13 cellular contexts compared by ENCODE assay signal in genomic region chr3:156311431-156311830, GRCh38.
DNase-seq lines count a peak whose midpoint lies in the region; ATAC-seq and TF ChIP-seq lines count a peak whose summit lies in the region.
"Had no signal": no experiment of that assay in that cellular context is flagged by ENCODE, and none has a peak within 500 bp of the region (broad histone marks: within the 10 kb centered on the region; RNA-seq: fewer than 3 reads in every experiment).

No MANE protein-coding gene starts in this region.

- H3K9ac ChIP-seq in H9 (ENCODE audit: extremely low read depth, insufficient read length, low read length) (no peak overlapping the region), neural cell (ENCODE audit: low read length) (no peak overlapping the region)

- no peaks in the 10 kb centered on the region for H3K27me3 Mint-ChIP-seq in H9 (ENCODE audit: low read depth)

- H3K9me2 ChIP-seq in neural cell (ENCODE audit: insufficient read depth, low read length) = no peaks in the 10 kb centered on the region

- H2BK20ac ChIP-seq in H9 (ENCODE audit: low read depth, low read length, poor library complexity, severe bottlenecking) = no peak overlapping the region

- intact Hi-C loops in cardiac septum (cut with DNase I) = no loop called here
- intact Hi-C loops in left lung (cut with DNase I) = no loop called here

- no peak for TF ChIP-seq EP300 in neural cell (conservative IDR thresholded peaks at IDR 0.05; ENCODE audit: poor library complexity, severe bottlenecking)

- H3K4ac ChIP-seq in H9 (ENCODE audit: low read depth, low read length) = no peak overlapping the region

- H3K27ac Mint-ChIP-seq in H9 = no peak overlapping the region
- H3K27ac Mint-ChIP-seq: CD4-positive, alpha-beta memory T cell had no signal

- no peak overlapping the region for H2BK5ac ChIP-seq in H9 (ENCODE audit: insufficient read length, low read length)

- no peaks in the 10 kb centered on the region for H3K23me2 ChIP-seq in H9 (ENCODE audit: insufficient read length, low read depth, low read length, poor library complexity, severe bottlenecking)

- peak; percentile 38 for DNase-seq in H9
- DNase-seq in caudate nucleus (lab: John Stamatoyannopoulos, UW) = no peak
- DNase-seq in cardiac septum (ENCODE audit: low spot score) = no peak
- DNase-seq in left lung = no peak
- DNase-seq: C1 segment of cervical spinal cord; Calu3; CD4-positive, alpha-beta memory T cell; COR-L47; DMS53; H7 had no signal

- H2BK120ac ChIP-seq in H9 (ENCODE audit: low read depth, low read length, poor library complexity, severe bottlenecking) = no peak overlapping the region

- H3K18ac ChIP-seq in H9 (ENCODE audit: insufficient read length, low read depth, low read length) = no peak overlapping the region

- no peak for TF ChIP-seq RAD21 in neural cell (conservative IDR thresholded peaks at IDR 0.05)

- H3F3A ChIP-seq in neural cell (ENCODE audit: insufficient read depth, low read length, poor library complexity, severe bottlenecking) = peaks cover 6% of the 10 kb centered on the region

- H3K4me3 ChIP-seq in neural cell (ENCODE audit: low read length) (peak overlapping the region; percentile 52), left lung (no peak overlapping the region)

- no peak overlapping the region for H2AK5ac ChIP-seq in H9 (ENCODE audit: insufficient read length, low read length)

- H3K4me1 ChIP-seq in H9 (ENCODE audit: insufficient read depth, low read length) = peaks cover 6% of the 10 kb centered on the region; the same call in 1 of the 2 replicates
- H3K4me1 ChIP-seq in left lung = no peaks in the 10 kb centered on the region

- H3K4me2 ChIP-seq in H9 (ENCODE audit: insufficient read depth, insufficient read length, low read length) (no peak overlapping the region), neural cell (ENCODE audit: low read length) (peak overlapping the region; percentile 75)

- H3K79me1 ChIP-seq in H9 (ENCODE audit: insufficient read depth, low read depth, low read length, poor library complexity, severe bottlenecking) = no peaks in the 10 kb centered on the region

- H3K4me3 Mint-ChIP-seq in H9 = no peak overlapping the region
- H3K4me3 Mint-ChIP-seq: CD4-positive, alpha-beta memory T cell had no signal

- H2AFZ ChIP-seq in H9 (ENCODE audit: low read length) = no peak overlapping the region
- H2AFZ ChIP-seq in neural cell (ENCODE audit: low read depth, low read length) = no peak overlapping the region

- H3K36me3 ChIP-seq in neural cell (ENCODE audit: insufficient read depth, low read length) (no peaks in the 10 kb centered on the region), left lung (no peaks in the 10 kb centered on the region)

- no peak for TF ChIP-seq CTCF in H9 (conservative IDR thresholded peaks at IDR 0.05)
- TF ChIP-seq CTCF in neural cell (IDR thresholded peaks at IDR 0.05; ENCODE audit: poor library complexity, severe bottlenecking) = no peak
- no peak for TF ChIP-seq CTCF in left lung (IDR thresholded peaks at IDR 0.05)

- peaks cover 12 to 18% of the 10 kb centered on the region in 2 experiments for H3K4me1 Mint-ChIP-seq in H9
- H3K4me1 Mint-ChIP-seq: CD4-positive, alpha-beta memory T cell had no signal

- H3K9me3 ChIP-seq in H9 (ENCODE audit: control insufficient read depth, low read depth, low read length) (no peaks in the 10 kb centered on the region), neural cell (ENCODE audit: low read length) (no peaks in the 10 kb centered on the region), left lung (no peaks in the 10 kb centered on the region)

- no peak overlapping the region for H3K27ac ChIP-seq in H9 (ENCODE audit: insufficient read length, low read depth, low read length)
- peak overlapping the region; percentile 14 for H3K27ac ChIP-seq in caudate nucleus (ENCODE audit: low read depth, low read length)
- H3K27ac ChIP-seq in neural cell (ENCODE audit: low read length) = peak overlapping the region; percentile 63
- no peak overlapping the region for H3K27ac ChIP-seq in left lung

- no peaks in the 10 kb centered on the region for H3K27me3 ChIP-seq in H9 (ENCODE audit: insufficient read depth, low read length)
- H3K27me3 ChIP-seq in neural cell (ENCODE audit: insufficient read depth, low read depth, low read length) = no peaks in the 10 kb centered on the region
- H3K27me3 ChIP-seq in left lung = no peaks in the 10 kb centered on the region

- H4K5ac ChIP-seq in H9 (ENCODE audit: insufficient read length, low read depth, low read length) = no peak overlapping the region

- H3K14ac ChIP-seq in H9 (ENCODE audit: insufficient read depth, low read length) = no peak overlapping the region

- WGBS in H9 (ENCODE audit: extremely low coverage, insufficient read length, low lambda C conversion rate) = no CpG with 5 or more reads among the region's 4 CpGs

- no peak overlapping the region for H4K91ac ChIP-seq in H9 (ENCODE audit: insufficient read length, low read depth, low read length)

- no peak overlapping the region for H4K8ac ChIP-seq in H9 (replicated peaks; ENCODE audit: insufficient read length, low read depth, low read length)

- H2BK12ac ChIP-seq in H9 (ENCODE audit: insufficient read length, low read depth, low read length) = no peak overlapping the region

- peaks cover 0 to 4% (median 0%) of the 10 kb centered on the region in 3 experiments; a peak in 2 of 7 replicates for H3K36me3 Mint-ChIP-seq in H9 (ENCODE audit: insufficient read depth in 1 of 3, low read depth in 3 of 3)
- H3K36me3 Mint-ChIP-seq: CD4-positive, alpha-beta memory T cell had no signal

- no peak overlapping the region for H3T11ph ChIP-seq in H9 (ENCODE audit: low read length)

- H4K20me1 ChIP-seq in H9 (ENCODE audit: control insufficient read depth, insufficient read depth, insufficient read length) (no peaks in the 10 kb centered on the region), neural cell (ENCODE audit: insufficient read depth) (no peaks in the 10 kb centered on the region)

- no peaks in the 10 kb centered on the region; a peak in 1 of 5 replicates for H3K9me3 Mint-ChIP-seq in H9

- H3K79me2 ChIP-seq in H9 (ENCODE audit: insufficient read depth, low read length) = no peaks in the 10 kb centered on the region
- H3K79me2 ChIP-seq in neural cell (replicated peaks; ENCODE audit: insufficient read depth, low read length) = no peaks in the 10 kb centered on the region

- no peak for ATAC-seq in left lung
- ATAC-seq in HG03378 (IDR thresholded peaks at IDR 0.05; ENCODE audit: unreplicated experiment) = no peak
- ATAC-seq: HCT116 had no signal

- H2BK15ac ChIP-seq in H9 (ENCODE audit: low read depth, low read length) = no peak overlapping the region

- no peak overlapping the region for H3K56ac ChIP-seq in H9 (ENCODE audit: insufficient read length, low read depth, low read length)

- no peak overlapping the region for H3K23ac ChIP-seq in H9 (ENCODE audit: insufficient read length, low read depth, low read length)

TF ChIP-seq in neural cell, 6 proteins besides CTCF, POLR2A, EP300 and RAD21:
- no peak for TF ChIP-seq MXI1 (conservative IDR thresholded peaks at IDR 0.05; ENCODE audit: poor library complexity, severe bottlenecking)
- TF ChIP-seq REST (IDR thresholded peaks at IDR 0.05; ENCODE audit: borderline replicate concordance) = no peak
- TF ChIP-seq TAF1 (IDR thresholded peaks at IDR 0.05; ENCODE audit: low read depth) = no peak
- no peak for TF ChIP-seq EZH2 (IDR thresholded peaks at IDR 0.05; ENCODE audit: borderline replicate concordance, insufficient read depth, low read length, poor library complexity, severe bottlenecking)
- no peak for TF ChIP-seq POLR2AphosphoS5 (IDR thresholded peaks at IDR 0.05)
- TF ChIP-seq SMC3 (conservative IDR thresholded peaks at IDR 0.05; ENCODE audit: poor library complexity) = no peak

Comparison
In these comparisons a context has a peak if more than half of its experiments do, and no peak if none do; other contexts are left out.
1. H3K27ac ChIP-seq: peak in caudate nucleus (single experiment) and neural cell (single experiment); none in H9 (single experiment) and left lung (0 of 2).